20 cellular contexts compared by ENCODE assay signal in the genomic region with DNA sequence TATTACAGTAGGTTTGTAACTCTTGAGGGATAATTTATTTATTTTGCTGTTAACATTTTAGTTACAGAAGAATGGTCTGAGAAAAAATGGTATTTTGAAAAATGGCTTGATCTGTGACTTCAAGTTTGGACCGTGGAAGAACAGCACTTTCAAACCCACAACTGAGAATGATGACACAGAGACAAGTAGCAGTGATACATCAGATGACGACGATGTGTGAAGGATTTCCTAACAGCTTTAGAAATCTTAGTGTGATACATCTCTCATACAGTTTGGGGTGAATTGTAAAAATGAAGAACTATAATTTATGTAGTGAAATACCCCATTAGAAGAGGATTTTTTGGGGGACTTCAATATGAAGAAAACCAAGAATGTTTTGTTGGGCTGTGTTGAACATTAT.
DNase-seq lines count a peak whose midpoint lies in the region; ATAC-seq and TF ChIP-seq lines count a peak whose summit lies in the region.
"Had no signal": no experiment of that assay in that cellular context is flagged by ENCODE, and none has a peak within 500 bp of the region (broad histone marks: within the 10 kb centered on the region; RNA-seq: fewer than 3 reads in every experiment).

No MANE protein-coding gene starts in this region.

- H3K9me3 ChIP-seq in BLaER1 treated with 17β-estradiol and CSF1 and Interleukin-3, amounts not matched to agents 10 nM and 100 nM (replicated peaks in 1 of 11), result no peaks in the 10 kb centered on the region
- H3K9me3 ChIP-seq in neutrophil (no peaks in the 10 kb centered on the region), right atrium auricular region (no peaks in the 10 kb centered on the region)

- peak; percentile 71 for ATAC-seq in activated T-helper 17 cell treated with anti-CD3 and anti-CD28 coated beads, Interleukin-2, amount 50 U/mL, for 72 hours (replicated peaks)
- ATAC-seq: GM12878, Right ventricle myocardium inferior had no signal

- H3K9ac ChIP-seq in BLaER1 treated with 17β-estradiol and CSF1 and Interleukin-3, amounts not matched to agents 10 nM and 100 nM, result no peak overlapping the region

- H3K4me3 Mint-ChIP-seq in activated T-cell treated with anti-CD3 and anti-CD28 coated beads, Interleukin-2, amount 50 U/mL, for 24 hours, result no peak overlapping the region
- no peak overlapping the region for H3K4me3 Mint-ChIP-seq in activated T-helper 17 cell treated with anti-CD3 and anti-CD28 coated beads, Interleukin-2, amount 50 U/mL, for 72 hours
- H3K4me3 Mint-ChIP-seq: CD4-positive, alpha-beta memory T cell had no signal

- no peak for DNase-seq in activated T-cell treated with anti-CD3 and anti-CD28 coated beads, Interleukin-2, amount 50 U/mL, for 24 hours
- no peak for DNase-seq in activated T-cell treated with anti-CD3 and anti-CD28 coated beads, Interleukin-2, amount 50 U/mL, for 48 hours
- DNase-seq in NCI-H1930 (lab: John Stamatoyannopoulos, UW), result no peak
- no peak for DNase-seq in ACHN
- DNase-seq in right atrium auricular region (ENCODE audit: low spot score), result no peak
- DNase-seq: Calu3; CD4-positive, alpha-beta memory T cell; DMS53; EL; Kasumi-1; NCI-H1105 treated with DMSO at 0.1 percent for 48 hours; NCI-H1694 treated with DMSO at 0.1 percent for 48 hours; NCI-H2107; NCI-H510A treated with DMSO at 0.1 percent for 48 hours; NCI-H774 had no signal

- H3K9me3 Mint-ChIP-seq in activated T-cell treated with anti-CD3 and anti-CD28 coated beads, Interleukin-2, amount 50 U/mL, for 24 hours, result no peaks in the 10 kb centered on the region
- no peaks in the 10 kb centered on the region for H3K9me3 Mint-ChIP-seq in activated T-helper 17 cell treated with anti-CD3 and anti-CD28 coated beads, Interleukin-2, amount 50 U/mL, for 72 hours
- H3K9me3 Mint-ChIP-seq: CD4-positive, alpha-beta memory T cell had no signal

- no peak overlapping the region for H3K4me2 ChIP-seq in BLaER1 treated with 17β-estradiol and CSF1 and Interleukin-3, amounts not matched to agents 10 nM and 100 nM

- H3K27ac Mint-ChIP-seq in activated T-cell treated with anti-CD3 and anti-CD28 coated beads, Interleukin-2, amount 50 U/mL, for 24 hours, result peak overlapping the region; percentile 79
- peak overlapping the region; percentile 26 for H3K27ac Mint-ChIP-seq in activated T-helper 17 cell treated with anti-CD3 and anti-CD28 coated beads, Interleukin-2, amount 50 U/mL, for 72 hours

- peaks cover 0 to 35% (median 25%) of the 10 kb centered on the region in 10 experiments; a peak in 15 of 20 replicates for H3K4me1 ChIP-seq in BLaER1 treated with 17β-estradiol and CSF1 and Interleukin-3, amounts not matched to agents 10 nM and 100 nM
- peaks cover 8 to 19% of the 10 kb centered on the region in 2 experiments for H3K4me1 ChIP-seq in neutrophil (ENCODE audit: control insufficient read depth in 1 of 2, insufficient read depth in 1 of 2, low read depth in 1 of 2, low read length in 1 of 2)
- H3K4me1 ChIP-seq in right atrium auricular region, result peaks cover 0 to 8% of the 10 kb centered on the region in 2 donors

- peaks cover 66 to 76% (median 74%) of the 10 kb centered on the region in 11 experiments for H3K36me3 ChIP-seq in BLaER1 treated with 17β-estradiol and CSF1 and Interleukin-3, amounts not matched to agents 10 nM and 100 nM
- H3K36me3 ChIP-seq in neutrophil (peaks cover 60% of the 10 kb centered on the region), right atrium auricular region (peaks cover 34% of the 10 kb centered on the region)

- H3K27ac ChIP-seq in BLaER1 treated with 17β-estradiol and CSF1 and Interleukin-3, amounts not matched to agents 10 nM and 100 nM, result peak overlapping the region in 6 of 11 experiments; percentile 11 to 66 (median 22); a peak in 9 of 22 replicates
- H3K27ac ChIP-seq in neutrophil, result peak overlapping the region; percentile 46
- H3K27ac ChIP-seq in right atrium auricular region, result no peak overlapping the region

- peaks cover 54% of the 10 kb centered on the region for H3K4me1 Mint-ChIP-seq in activated T-cell treated with anti-CD3 and anti-CD28 coated beads, Interleukin-2, amount 50 U/mL, for 24 hours (ENCODE audit: low read depth)
- H3K4me1 Mint-ChIP-seq in activated T-helper 17 cell treated with anti-CD3 and anti-CD28 coated beads, Interleukin-2, amount 50 U/mL, for 72 hours, result peaks cover 31% of the 10 kb centered on the region

- no peaks in the 10 kb centered on the region for H3K27me3 ChIP-seq in BLaER1 treated with 17β-estradiol and CSF1 and Interleukin-3, amounts not matched to agents 10 nM and 100 nM
- H3K27me3 ChIP-seq in neutrophil (no peaks in the 10 kb centered on the region), right atrium auricular region (no peaks in the 10 kb centered on the region)

- peaks cover 73% of the 10 kb centered on the region for H3K36me3 Mint-ChIP-seq in activated T-cell treated with anti-CD3 and anti-CD28 coated beads, Interleukin-2, amount 50 U/mL, for 24 hours (ENCODE audit: low read depth)
- peaks cover 66% of the 10 kb centered on the region for H3K36me3 Mint-ChIP-seq in activated T-helper 17 cell treated with anti-CD3 and anti-CD28 coated beads, Interleukin-2, amount 50 U/mL, for 72 hours (ENCODE audit: low read depth)

- TF ChIP-seq CTCF in neutrophil (IDR thresholded peaks at IDR 0.05) (no peak), right atrium auricular region (IDR thresholded peaks at IDR 0.05) (no peak)

- H4K20me1 ChIP-seq in BLaER1 treated with 17β-estradiol and CSF1 and Interleukin-3, amounts not matched to agents 10 nM and 100 nM, result peaks cover 0 to 41% (median 14%) of the 10 kb centered on the region in 11 experiments; a peak in 11 of 22 replicates

- H3K4me3 ChIP-seq in BLaER1 treated with 17β-estradiol and CSF1 and Interleukin-3, amounts not matched to agents 10 nM and 100 nM, result no peak overlapping the region
- H3K4me3 ChIP-seq in neutrophil (ENCODE audit: low read depth in 1 of 2, low read length in 1 of 2) (no peak overlapping the region), right atrium auricular region (no peak overlapping the region)
- H3K4me3 ChIP-seq: GM12878 had no signal

- in situ Hi-C loops in ACHN (cut with HindIII; ENCODE audit: low pct_ligation_motif_present, low pct_unique_long_range_greater_than_20kb, low sequenced_read_pairs), result no loop called here

- H3K27me3 Mint-ChIP-seq in activated T-cell treated with anti-CD3 and anti-CD28 coated beads, Interleukin-2, amount 50 U/mL, for 24 hours, result no peaks in the 10 kb centered on the region
- no peaks in the 10 kb centered on the region for H3K27me3 Mint-ChIP-seq in activated T-helper 17 cell treated with anti-CD3 and anti-CD28 coated beads, Interleukin-2, amount 50 U/mL, for 72 hours
- H3K27me3 Mint-ChIP-seq: CD4-positive, alpha-beta memory T cell had no signal

Comparison
In these comparisons a context has a peak if more than half of its experiments do, and no peak if none do; other contexts are left out.
1. H3K27ac ChIP-seq: peak in BLaER1 treated with 17β-estradiol and CSF1 and Interleukin-3, amounts not matched to agents 10 nM and 100 nM (6 of 11) and neutrophil (single experiment); none in right atrium auricular region (0 of 2).